Comparison of ENCODE assay signal across 20 cellular contexts in genomic region chr2:63569740-63570139, GRCh38.
DNase-seq lines count a peak whose midpoint lies in the region; ATAC-seq and FAIRE-seq lines count a peak whose summit lies in the region.
"Had no signal": no experiment of that assay in that cellular context is flagged by ENCODE, and none has a peak within 500 bp of the region (broad histone marks: within the 10 kb centered on the region; RNA-seq: fewer than 3 reads in every experiment).

No MANE protein-coding gene starts in this region.

- intact Hi-C loops in posterior cingulate gyrus (cut with DNase I), result no loop called here

- ATAC-seq in GM18511 (IDR thresholded peaks at IDR 0.05; ENCODE audit: unreplicated experiment), result peak; percentile 86
- peak; percentile 86 for ATAC-seq in GM21381 (IDR thresholded peaks at IDR 0.05; ENCODE audit: unreplicated experiment)
- ATAC-seq in HG02885 (IDR thresholded peaks at IDR 0.05; ENCODE audit: poor library complexity, unreplicated experiment), result peak; percentile 71
- ATAC-seq in HG03565 (IDR thresholded peaks at IDR 0.05; ENCODE audit: unreplicated experiment), result peak; percentile 81
- ATAC-seq in HG03108 (IDR thresholded peaks at IDR 0.05; ENCODE audit: unreplicated experiment), result no peak
- ATAC-seq: CD8-positive, alpha-beta T cell; Panc1; SK-N-SH treated with all-trans-retinoic acid at 6 μM for 48 hours had no signal

- no peak for FAIRE-seq in GM19239 (lab: Jason Lieb, UNC)
- FAIRE-seq: bronchial epithelial cell, keratinocyte had no signal

- DNase-seq in posterior cingulate gyrus (no peak), GM19239 (ENCODE audit: insufficient read length, low spot score) (no peak)
- no peak for DNase-seq in stimulated activated CD4-positive, alpha-beta T cell treated with anti-CD3 and anti-CD28 coated beads, Interleukin-4, amount 100 ng/mL, for 24 hours
- DNase-seq: activated CD4-positive, alpha-beta T cell treated with anti-CD3 and anti-CD28 coated beads, Interleukin-2, amount 50 U/mL, for 1 hour; activated naive CD8-positive, alpha-beta T cell treated with anti-CD3 and anti-CD28 coated beads, Interleukin-2, amount 10 ng/mL, durations not matched to agents 7 days and 5 days; activated T-cell treated with anti-CD3 and anti-CD28 coated beads, Interleukin-2, amount 50 U/mL, for 1 hour; CD8-positive, alpha-beta T cell; DMS79 treated with DMSO at 0.1 percent for 48 hours; head of caudate nucleus; NCI-H1694; NCI-H526 had no signal
